ENCODE assay signal across 1 cellular context in the genomic region with DNA sequence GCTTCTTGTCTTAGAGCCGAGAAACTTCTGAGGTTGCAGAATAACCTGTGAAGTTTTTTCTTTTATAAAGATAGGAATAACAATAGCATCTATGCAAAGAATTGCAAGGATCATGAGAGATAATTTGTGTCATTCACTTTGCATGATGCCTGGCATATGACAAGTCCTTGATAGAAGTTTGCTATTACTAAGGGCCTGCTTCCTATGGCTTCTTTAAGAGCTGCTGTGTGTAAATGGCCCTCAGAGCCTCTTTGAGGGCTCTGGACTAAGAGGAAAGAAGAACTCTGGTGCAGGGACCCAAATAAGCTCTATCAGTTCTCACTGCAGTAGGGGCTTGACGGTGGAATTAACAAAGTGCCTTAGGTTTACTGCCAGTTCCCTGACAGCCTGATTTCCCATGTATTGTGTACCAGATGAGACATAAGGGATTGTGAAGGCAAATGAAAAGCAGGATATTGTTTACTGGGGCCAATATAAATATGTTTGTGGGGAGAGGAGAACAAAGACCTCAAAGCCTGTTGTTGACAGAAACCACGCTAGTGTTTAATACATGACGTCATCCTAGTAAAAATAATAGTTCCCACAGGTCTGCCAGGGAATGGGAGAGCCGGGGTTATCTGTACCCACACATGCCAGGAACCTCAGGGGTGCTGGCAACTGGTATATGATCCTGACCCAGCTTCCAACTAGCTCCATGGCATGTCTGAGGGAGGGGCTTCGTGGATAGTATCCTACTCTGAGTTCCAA.
TF ChIP-seq lines count a peak whose summit lies in the region.

No MANE protein-coding gene starts in this region.

TF ChIP-seq in SK-N-SH, 30 proteins besides CTCF, POLR2A, EP300 and RAD21 (continued from another document):
- TF ChIP-seq REST (IDR thresholded peaks at IDR 0.05; ENCODE audit: low read depth, low read length) (no peak), USF1 (IDR thresholded peaks at IDR 0.05; ENCODE audit: borderline replicate concordance, low read depth) (no peak), ZBTB33 (IDR thresholded peaks at IDR 0.05; ENCODE audit: borderline replicate concordance, low read depth) (no peak), MEF2A (IDR thresholded peaks at IDR 0.05; ENCODE audit: borderline replicate concordance, low read depth) (no peak)
